Comparison of ENCODE assay signal across 25 cellular contexts in genomic region chr22:27327497-27327896, GRCh38.
"Had no signal": no experiment of that assay in that cellular context is flagged by ENCODE, and none has a peak within 500 bp of the region (broad histone marks: within the 10 kb centered on the region; RNA-seq: fewer than 3 reads in every experiment).

No MANE protein-coding gene starts in this region.

- FAIRE-seq: colon, endothelial cell of umbilical vein, islet of Langerhans had no signal

- H3K27ac ChIP-seq: left lung, lower lobe of right lung, parathyroid adenoma, prostate gland, right lobe of liver, tibial artery, upper lobe of right lung had no signal

- H3K36me3 ChIP-seq: left lung, lower lobe of right lung, prostate gland, right lobe of liver, tibial artery, upper lobe of right lung had no signal

- H3K79me2 ChIP-seq: parathyroid adenoma had no signal

- H3K4me3 ChIP-seq: left lung, lower lobe of right lung, prostate gland, right lobe of liver, tibial artery, upper lobe of right lung had no signal

- H3K9me3 ChIP-seq: left lung, lower lobe of right lung, prostate gland, right lobe of liver, tibial artery, upper lobe of right lung had no signal

- H3K9me3 Mint-ChIP-seq: dendritic cell treated with granulocyte-macrophage colony-stimulating factor and Interleukin-4, amounts not matched to agents 40 ng/mL and 50 ng/mL, for 4 days; endodermal cell had no signal

- H3K36me3 Mint-ChIP-seq: memory B cell; mesothelial cell of epicardium; natural killer cell; stimulated activated effector memory CD8-positive, alpha-beta T cell treated with anti-CD3 and anti-CD28 coated beads, Interleukin-12 subunit alpha, Interleukin-12 subunit beta, amount 100 ng/mL, for 72 hours had no signal

- H3K27me3 ChIP-seq: right lobe of liver had no signal

- H3K4me1 Mint-ChIP-seq: memory B cell; natural killer cell; stimulated activated effector memory CD8-positive, alpha-beta T cell treated with anti-CD3 and anti-CD28 coated beads, Interleukin-12 subunit alpha, Interleukin-12 subunit beta, amount 100 ng/mL, for 72 hours had no signal

- H3K9ac ChIP-seq: parathyroid adenoma had no signal

- H3K4me3 Mint-ChIP-seq: dendritic cell treated with granulocyte-macrophage colony-stimulating factor and Interleukin-4, amounts not matched to agents 40 ng/mL and 50 ng/mL, for 4 days; endodermal cell; memory B cell; mesothelial cell of epicardium; natural killer cell; neural crest cell; stimulated activated effector memory CD8-positive, alpha-beta T cell treated with anti-CD3 and anti-CD28 coated beads, Interleukin-12 subunit alpha, Interleukin-12 subunit beta, amount 100 ng/mL, for 72 hours; stimulated activated naive CD8-positive, alpha-beta T cell treated with anti-CD3 and anti-CD28 coated beads, Interleukin-15, Interleukin-2, amounts not matched to agents 100 ng/mL and 50 ng/mL, for 24 hours had no signal

- H2AFZ ChIP-seq: parathyroid adenoma had no signal

- H3K4me1 ChIP-seq: parathyroid adenoma, prostate gland had no signal

- ATAC-seq: left lung, lower lobe of right lung, natural killer cell, right lobe of liver, upper lobe of right lung had no signal

- H3K27ac Mint-ChIP-seq: dendritic cell treated with granulocyte-macrophage colony-stimulating factor and Interleukin-4, amounts not matched to agents 40 ng/mL and 50 ng/mL, for 4 days; endodermal cell; memory B cell; mesothelial cell of epicardium; natural killer cell; stimulated activated effector memory CD8-positive, alpha-beta T cell treated with anti-CD3 and anti-CD28 coated beads, Interleukin-12 subunit alpha, Interleukin-12 subunit beta, amount 100 ng/mL, for 72 hours; stimulated activated naive CD8-positive, alpha-beta T cell treated with anti-CD3 and anti-CD28 coated beads, Interleukin-15, Interleukin-2, amounts not matched to agents 100 ng/mL and 50 ng/mL, for 24 hours had no signal

- DNase-seq: cerebellar nuclear complex; endodermal cell; erythroblast; foreskin melanocyte; hippocampal formation; left lung; lower lobe of right lung; natural killer cell; occipital lobe; stimulated activated CD4-positive, alpha-beta T cell treated with anti-CD3 and anti-CD28 coated beads, Interleukin-4, amount 100 ng/mL, for 1 hour; stimulated activated CD8-positive, alpha-beta memory T cell treated with anti-CD3 and anti-CD28 coated beads, Interleukin-4, amount 100 ng/mL, for 48 hours; tibial artery; upper lobe of right lung had no signal
